Comparison of ENCODE assay signal across 8 cellular contexts in genomic region chr21:43775190-43775589, GRCh38. TPM values are rescaled to one million over a fixed set of nuclear protein-coding genes. Genes with fewer than 3 reads are reported as not detected.
DNase-seq lines count a peak whose midpoint lies in the region; ATAC-seq and TF ChIP-seq lines count a peak whose summit lies in the region.
"Had no signal": no experiment of that assay in that cellular context is flagged by ENCODE, and none has a peak within 500 bp of the region (broad histone marks: within the 10 kb centered on the region; RNA-seq: fewer than 3 reads in every experiment).

No MANE protein-coding gene starts in this region.

- intact Hi-C loops in body of pancreas (cut with DNase I) = no loop called here

- peak overlapping the region; percentile 91 for H3K4me3 Mint-ChIP-seq in activated naive CD8-positive, alpha-beta T cell treated with anti-CD3 and anti-CD28 coated beads for 36 hours
- peak overlapping the region; percentile 84 to 92 (median 87) for H3K4me3 Mint-ChIP-seq in immature natural killer cell

- H3K9me3 Mint-ChIP-seq in activated naive CD8-positive, alpha-beta T cell treated with anti-CD3 and anti-CD28 coated beads for 36 hours = peaks cover 1% of the 10 kb centered on the region
- H3K9me3 Mint-ChIP-seq in immature natural killer cell = no peaks in the 10 kb centered on the region

- H3K27me3 ChIP-seq in HUES6 (ENCODE audit: control insufficient read depth, insufficient read depth, low read length) = no peaks in the 10 kb centered on the region
- no peaks in the 10 kb centered on the region for H3K27me3 ChIP-seq in subcutaneous abdominal adipose tissue (ENCODE audit: control insufficient read depth in 5 of 5, insufficient read depth in 4 of 5, low read length in 5 of 5)
- H3K27me3 ChIP-seq in body of pancreas = no peaks in the 10 kb centered on the region

- H3K27ac ChIP-seq in HUES6 (ENCODE audit: low read depth, low read length) (no peak overlapping the region), subcutaneous abdominal adipose tissue (ENCODE audit: low read depth, low read length) (peak overlapping the region; percentile 88), body of pancreas (peak overlapping the region in 2 of 4 donors; percentile 90 to 94)

- no peak for TF ChIP-seq CTCF in body of pancreas (IDR thresholded peaks at IDR 0.05)

- H3K27ac Mint-ChIP-seq in activated naive CD8-positive, alpha-beta T cell treated with anti-CD3 and anti-CD28 coated beads for 36 hours = peak overlapping the region; percentile 61
- H3K27ac Mint-ChIP-seq in immature natural killer cell = peak overlapping the region; percentile 67 to 83 (median 72)

- H3K36me3 ChIP-seq in HUES6 (ENCODE audit: control insufficient read depth, insufficient read depth, low read length) (peaks cover 19% of the 10 kb centered on the region), subcutaneous abdominal adipose tissue (ENCODE audit: control insufficient read depth in 5 of 5, insufficient read depth in 5 of 5, low read length in 5 of 5) (peaks cover 0 to 21% (median 19%) of the 10 kb centered on the region in 5 donors), body of pancreas (replicated peaks in 1 of 2; ENCODE audit: insufficient read depth in 1 of 2, low read depth in 2 of 2) (peaks cover 0 to 2% of the 10 kb centered on the region in 2 donors)

- no peak for TF ChIP-seq POLR2A in body of pancreas (IDR thresholded peaks at IDR 0.05)

- ATAC-seq in HG02981 (IDR thresholded peaks at IDR 0.05; ENCODE audit: unreplicated experiment) (no peak), body of pancreas (no peak)

- H3K9me3 ChIP-seq in HUES6 (ENCODE audit: control insufficient read depth, insufficient read depth, low read depth, low read length) (no peaks in the 10 kb centered on the region), subcutaneous abdominal adipose tissue (ENCODE audit: control insufficient read depth in 5 of 5, low read length in 5 of 5) (no peaks in the 10 kb centered on the region), body of pancreas (no peaks in the 10 kb centered on the region)

- 70 to 72% methylated on average over 9 to 12 of the region's 12 CpGs for WGBS in body of pancreas, 2 donors

- H3K9ac ChIP-seq in HUES6 (ENCODE audit: low read length) = peak overlapping the region; percentile 76
- peak overlapping the region; percentile 21 to 94 (median 85) for H3K9ac ChIP-seq in subcutaneous abdominal adipose tissue (ENCODE audit: low read length in 5 of 5)

- H3K4me3 ChIP-seq in HUES6 (ENCODE audit: low read depth, low read length) (peak overlapping the region; percentile 73), subcutaneous abdominal adipose tissue (ENCODE audit: low read depth in 1 of 5, low read length in 5 of 5) (peak overlapping the region; percentile 69 to 93 (median 90)), body of pancreas (peak overlapping the region in 1 of 2 donors; percentile 93)

- no peak for DNase-seq in activated naive CD8-positive, alpha-beta T cell treated with anti-CD3 and anti-CD28 coated beads for 36 hours
- DNase-seq in immature natural killer cell (no peak), body of pancreas (no peak), DMS79 (lab: John Stamatoyannopoulos, UW) (no peak)
- DNase-seq: activated CD8-positive, alpha-beta memory T cell treated with anti-CD3 and anti-CD28 coated beads for 24 hours had no signal

- H3K4me1 Mint-ChIP-seq in activated naive CD8-positive, alpha-beta T cell treated with anti-CD3 and anti-CD28 coated beads for 36 hours = peaks cover 36% of the 10 kb centered on the region
- H3K4me1 Mint-ChIP-seq in immature natural killer cell = peaks cover 21 to 31% of the 10 kb centered on the region in 2 donors

- peaks cover 34% of the 10 kb centered on the region for H3K4me1 ChIP-seq in HUES6 (ENCODE audit: control insufficient read depth, insufficient read depth, low read length)
- H3K4me1 ChIP-seq in subcutaneous abdominal adipose tissue (ENCODE audit: control insufficient read depth in 5 of 5, insufficient read depth in 5 of 5, low read length in 5 of 5) = peaks cover 3 to 35% (median 23%) of the 10 kb centered on the region in 5 donors
- H3K4me1 ChIP-seq in body of pancreas = peaks cover 12% of the 10 kb centered on the region

- H3K27me3 Mint-ChIP-seq in activated naive CD8-positive, alpha-beta T cell treated with anti-CD3 and anti-CD28 coated beads for 36 hours = no peaks in the 10 kb centered on the region
- H3K27me3 Mint-ChIP-seq in immature natural killer cell (ENCODE audit: low read depth in 3 of 3) = peaks cover 0 to 6% (median 0%) of the 10 kb centered on the region in 3 donors

- peaks cover 18% of the 10 kb centered on the region for H3K36me3 Mint-ChIP-seq in activated naive CD8-positive, alpha-beta T cell treated with anti-CD3 and anti-CD28 coated beads for 36 hours
- H3K36me3 Mint-ChIP-seq in immature natural killer cell = peaks cover 3 to 7% (median 6%) of the 10 kb centered on the region in 3 donors

RNA-seq across cellular contexts. Expression of gene CSTB, which starts 0.9 kb away (rescaled TPM):
- 10 to 100 TPM; 33.6 to 35.1 TPM for total RNA-seq in activated naive CD8-positive, alpha-beta T cell treated with anti-CD3 and anti-CD28 coated beads for 36 hours
- 10 to 100 TPM; 37.9 to 63.0 (median 52.2) TPM for polyA plus RNA-seq in immature natural killer cell
- total RNA-seq in body of pancreas = 10 to 100 TPM in 1 of 2 donors, 1 to 10 TPM in 1; 8.6 to 11.9 TPM

RNA-seq across cellular contexts. Expression of gene RRP1, which starts 14.2 kb away (rescaled TPM):
- 10 to 100 TPM; 89.4 to 90.7 TPM for total RNA-seq in activated naive CD8-positive, alpha-beta T cell treated with anti-CD3 and anti-CD28 coated beads for 36 hours
- polyA plus RNA-seq in immature natural killer cell = 10 to 100 TPM in 2 of 3 donors, 1 to 10 TPM in 1; 6.0 to 16.3 (median 11.6) TPM
- total RNA-seq in body of pancreas = 10 to 100 TPM in 1 of 2 donors, 1 to 10 TPM in 1; 9.9 to 27.7 TPM

RNA-seq across cellular contexts. Expression of gene PDXK, which starts 56.3 kb away (rescaled TPM):
- total RNA-seq in activated naive CD8-positive, alpha-beta T cell treated with anti-CD3 and anti-CD28 coated beads for 36 hours = 100 to 1,000 TPM; 111 to 113 TPM
- polyA plus RNA-seq in immature natural killer cell = 10 to 100 TPM; 47.1 to 55.2 (median 50.9) TPM
- total RNA-seq in body of pancreas = 10 to 100 TPM; 33.7 to 68.9 TPM
